1 cellular context compared by ENCODE assay signal in the genomic region with DNA sequence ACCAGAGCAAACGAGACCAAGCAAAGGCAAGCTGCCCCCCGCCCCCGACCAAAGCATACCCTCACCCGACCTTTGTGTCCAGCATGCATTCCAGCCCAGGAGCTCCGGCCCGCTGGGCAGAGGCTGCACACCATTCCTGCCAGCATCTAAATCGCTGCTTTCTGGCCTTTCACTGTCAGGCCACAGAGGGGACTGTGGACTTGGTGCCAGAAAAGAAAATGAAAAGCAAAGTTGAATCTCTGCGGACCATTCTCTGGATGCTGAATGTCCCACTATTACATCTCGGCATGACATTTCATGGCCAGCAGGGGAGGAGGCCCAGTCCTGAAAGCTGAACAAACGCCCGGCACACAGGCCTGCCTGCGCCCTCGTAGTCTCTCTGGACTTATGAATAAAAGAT.
TF ChIP-seq lines count a peak whose summit lies in the region.

No MANE protein-coding gene starts in this region.

TF ChIP-seq in SK-N-SH treated with all-trans-retinoic acid at 6 μM for 48 hours, 23 proteins besides CTCF, POLR2A, EP300 and RAD21 (continued from another document):
- TF ChIP-seq TSHZ2 (CRISPR knock-in tag; IDR thresholded peaks at IDR 0.05) (no peak), CREB5 (CRISPR knock-in tag; IDR thresholded peaks at IDR 0.05; ENCODE audit: low read depth) (no peak)
